Comparison of ENCODE assay signal across 27 cellular contexts in genomic region chr1:48582408-48582807, GRCh38.
DNase-seq lines count a peak whose midpoint lies in the region; ATAC-seq, FAIRE-seq and TF ChIP-seq lines count a peak whose summit lies in the region.
"Had no signal": no experiment of that assay in that cellular context is flagged by ENCODE, and none has a peak within 500 bp of the region (broad histone marks: within the 10 kb centered on the region; RNA-seq: fewer than 3 reads in every experiment).

No MANE protein-coding gene starts in this region.

- no peak for TF ChIP-seq CTCF in bronchial epithelial cell (IDR thresholded peaks at IDR 0.05; ENCODE audit: insufficient read depth, low read length, severe bottlenecking)

- no peaks in the 10 kb centered on the region for H3K27me3 ChIP-seq in bronchial epithelial cell (ENCODE audit: control insufficient read depth, insufficient read depth, low read length)
- H3K27me3 ChIP-seq: BE2C, BLaER1 had no signal

- no peak for ATAC-seq in HG03108 (IDR thresholded peaks at IDR 0.05; ENCODE audit: unreplicated experiment)
- ATAC-seq: GM12878 had no signal

- DNase-seq in DMS 273 (lab: John Stamatoyannopoulos, UW; ENCODE audit: unreplicated experiment), result peak; percentile 50
- DNase-seq in DMS 273 treated with DMSO at 0.1 percent for 48 hours (lab: John Stamatoyannopoulos, UW), result peak; percentile 13
- peak; percentile 35 for DNase-seq in NCI-H2171 (lab: John Stamatoyannopoulos, UW)
- DNase-seq in bronchial epithelial cell (ENCODE audit: low read depth), result peak; percentile 58
- DNase-seq in stimulated activated CD4-positive, alpha-beta T cell treated with anti-CD3 and anti-CD28 coated beads, Interleukin-4, amount 100 ng/mL, for 1 hour, result no peak
- DNase-seq in NCI-H1694 (lab: John Stamatoyannopoulos, UW), result no peak
- no peak for DNase-seq in T-helper 9 cell
- DNase-seq: 8988T; ACHN; BE2C; C1 segment of cervical spinal cord; CD4-positive, alpha-beta memory T cell; CD4-positive, CD25-positive, alpha-beta regulatory T cell; CD8-positive, alpha-beta memory T cell; COR-L47; DMS153; DMS53; DMS79; DND-41; EL; GDM1 had no signal

- no peaks in the 10 kb centered on the region for H3K36me3 ChIP-seq in bronchial epithelial cell (ENCODE audit: control insufficient read depth, insufficient read depth, low read length)
- H3K36me3 ChIP-seq: BE2C, BLaER1 had no signal

- no peak overlapping the region for H3K4me3 ChIP-seq in bronchial epithelial cell (ENCODE audit: low read depth, low read length)
- H3K4me3 ChIP-seq: BLaER1, GM12878 had no signal

- no peak for FAIRE-seq in bronchial epithelial cell (lab: Jason Lieb, UNC)
- FAIRE-seq: A204.1, GM12878, GM12892, GM18507 had no signal

Comparison
In these comparisons a context has a peak if more than half of its experiments do, and no peak if none do; other contexts are left out.
1. DNase-seq: peak in DMS 273 (single experiment), DMS 273 treated with DMSO at 0.1 percent for 48 hours (single experiment), NCI-H2171 (single experiment) and bronchial epithelial cell (single experiment); none in stimulated activated CD4-positive, alpha-beta T cell treated with anti-CD3 and anti-CD28 coated beads, Interleukin-4, amount 100 ng/mL, for 1 hour (single experiment), NCI-H1694 (single experiment) and T-helper 9 cell (single experiment).